Comparison of ENCODE assay signal across 12 cellular contexts in the genomic region with DNA sequence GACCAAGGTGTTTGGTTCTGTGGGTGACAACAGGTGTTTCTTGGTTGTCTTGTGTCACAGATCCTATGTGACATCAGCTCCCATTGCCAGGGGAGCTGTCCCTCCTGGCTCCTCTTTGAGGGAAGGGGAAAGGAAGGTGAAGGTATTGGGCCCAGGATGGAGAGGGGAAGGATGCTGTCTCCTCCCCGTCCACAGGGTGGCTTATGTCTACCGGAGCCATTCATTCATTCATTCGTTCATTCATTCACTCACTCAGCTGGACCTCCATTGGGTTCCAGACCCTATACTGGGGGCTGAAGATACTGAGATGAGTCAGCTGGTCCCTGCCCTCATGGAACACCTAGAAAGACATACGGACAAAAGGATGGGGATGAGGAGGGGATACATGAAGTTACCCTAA. TPM values are rescaled to one million over a fixed set of nuclear protein-coding genes. Genes with fewer than 3 reads are reported as not detected.
DNase-seq lines count a peak whose midpoint lies in the region; ATAC-seq and TF ChIP-seq lines count a peak whose summit lies in the region.
"Had no signal": no experiment of that assay in that cellular context is flagged by ENCODE, and none has a peak within 500 bp of the region (broad histone marks: within the 10 kb centered on the region; RNA-seq: fewer than 3 reads in every experiment).

No MANE protein-coding gene starts in this region.

- no TSS peak for BruUV-seq in Calu3 (replicated peaks; lab: Mats Ljungman, UMichigan)

- no peaks in the 10 kb centered on the region for H3K79me2 ChIP-seq in osteoblast (ENCODE audit: insufficient read depth, low read length)

- in situ Hi-C loops in HAP-1 (cut with MboI; ENCODE audit: low sequenced_read_pairs) = no loop called here

- no peaks in the 10 kb centered on the region for H3K36me3 ChIP-seq in HEK293 (ENCODE audit: control insufficient read depth in 2 of 2, insufficient read depth in 1 of 2, low read length in 2 of 2)
- no peaks in the 10 kb centered on the region for H3K36me3 ChIP-seq in osteoblast (ENCODE audit: insufficient read depth, low read length)
- no peaks in the 10 kb centered on the region for H3K36me3 ChIP-seq in HAP-1 (replicated peaks)
- H3K36me3 ChIP-seq: adrenal gland had no signal

- no peak overlapping the region for H3K27ac ChIP-seq in HEK293 (ENCODE audit: extremely low read depth, low read depth, low read length)
- peak overlapping the region; percentile 95 for H3K27ac ChIP-seq in osteoblast (ENCODE audit: low read depth, low read length)

- POLR2A ChIA-PET in HEK293 (lab: Yijun Ruan, JAX) = no interaction called here

- CTCF ChIA-PET in Calu3 (lab: Charles Lee) (interaction anchor here (1.3 kb wide), 1 partner anchor 113 kb away, joined by 5 read pairs; no protein-coding TSS in a partner anchor), HEK293 (lab: Yijun Ruan, JAX) (interaction anchor here (0.6 to 2.4 kb wide), 3 partner anchors 36 to 112 kb away, joined by 3 to 9 read pairs (median 6); no protein-coding TSS in a partner anchor)

- H3K4me3 ChIP-seq in HEK293 (ENCODE audit: low read depth, low read length) (no peak overlapping the region), cardiac fibroblast (replicated peaks in 1 of 2; ENCODE audit: low read depth in 2 of 2, low read length in 2 of 2) (no peak overlapping the region), osteoblast (ENCODE audit: insufficient read depth, low read length) (no peak overlapping the region), HAP-1 (no peak overlapping the region)
- H3K4me3 ChIP-seq: adrenal gland had no signal

- H3K9me3 Mint-ChIP-seq in Calu3 (ENCODE audit: low read depth, unreplicated experiment) = no peaks in the 10 kb centered on the region
- H3K9me3 Mint-ChIP-seq: activated T-helper 17 cell treated with anti-CD3 and anti-CD28 coated beads, Interleukin-2, amount 50 U/mL, for 72 hours; immature natural killer cell; T-cell had no signal

- peak overlapping the region; percentile 81 for H3K27ac Mint-ChIP-seq in Calu3 (ENCODE audit: unreplicated experiment)
- H3K27ac Mint-ChIP-seq: immature natural killer cell, T-cell had no signal

- H3K27me3 ChIP-seq in osteoblast (ENCODE audit: insufficient read depth, low read length) = no peaks in the 10 kb centered on the region
- H3K27me3 ChIP-seq in HAP-1 (ENCODE audit: low read depth) = no peaks in the 10 kb centered on the region
- H3K27me3 ChIP-seq: adrenal gland had no signal

- H3K9me3 ChIP-seq in HEK293 (ENCODE audit: control insufficient read depth, insufficient read depth, low read depth, low read length) (no peaks in the 10 kb centered on the region), osteoblast (ENCODE audit: low read depth, low read length) (no peaks in the 10 kb centered on the region), HAP-1 (no peaks in the 10 kb centered on the region)
- H3K9me3 ChIP-seq: adrenal gland had no signal

- H2AFZ ChIP-seq in osteoblast (ENCODE audit: low read length) = no peak overlapping the region

- H3K4me1 Mint-ChIP-seq in Calu3 (ENCODE audit: low read depth, unreplicated experiment) = peaks cover 29% of the 10 kb centered on the region
- H3K4me1 Mint-ChIP-seq: T-cell had no signal

- no peak for DNase-seq in Calu3
- no peak for DNase-seq in cardiac fibroblast (ENCODE audit: low read depth in 2 of 2)
- no peak for DNase-seq in osteoblast (ENCODE audit: insufficient read length, low spot score, missing footprints)
- DNase-seq in HAP-1 (ENCODE audit: low spot score in 2 of 2) = no peak
- DNase-seq in superior temporal gyrus (ENCODE audit: extremely low spot score) = no peak
- DNase-seq: immature natural killer cell, NCI-H1092 treated with DMSO at 0.1 percent for 48 hours, T-cell had no signal

- intact Hi-C loops in Calu3 (cut with micrococcal nuclease; ENCODE audit: unreplicated experiment) = no loop called here

- no peaks in the 10 kb centered on the region for H4K20me1 ChIP-seq in osteoblast (ENCODE audit: insufficient read depth, low read length)

- no peaks in the 10 kb centered on the region for H3K27me3 Mint-ChIP-seq in Calu3 (ENCODE audit: unreplicated experiment)

- no peak overlapping the region for H3K4me3 Mint-ChIP-seq in Calu3 (ENCODE audit: low read depth, unreplicated experiment)
- H3K4me3 Mint-ChIP-seq: activated T-helper 17 cell treated with anti-CD3 and anti-CD28 coated beads, Interleukin-2, amount 50 U/mL, for 72 hours; immature natural killer cell; T-cell had no signal

- H3K36me3 Mint-ChIP-seq in Calu3 (ENCODE audit: insufficient read depth, unreplicated experiment) = peaks cover 6% of the 10 kb centered on the region
- H3K36me3 Mint-ChIP-seq: immature natural killer cell, T-cell had no signal

- ATAC-seq in HG03039 (IDR thresholded peaks at IDR 0.05; ENCODE audit: unreplicated experiment) = no peak
- ATAC-seq: T-cell had no signal

- H3K4me1 ChIP-seq in HEK293 (ENCODE audit: control insufficient read depth, insufficient read depth, low read length) = peaks cover 5% of the 10 kb centered on the region
- H3K4me1 ChIP-seq in osteoblast (ENCODE audit: insufficient read depth, low read length) = peaks cover 48% of the 10 kb centered on the region
- no peaks in the 10 kb centered on the region for H3K4me1 ChIP-seq in HAP-1

- H3K4me2 ChIP-seq in osteoblast (ENCODE audit: insufficient read depth, low read length) = no peak overlapping the region

- TF ChIP-seq CTCF in Calu3 (IDR thresholded peaks at IDR 0.05; ENCODE audit: unreplicated experiment) (no peak), HEK293 (tag by site-specific recombination; IDR thresholded peaks at IDR 0.05) (no peak), cardiac fibroblast (IDR thresholded peaks at IDR 0.05; ENCODE audit: low read depth, low read length) (peak; percentile 3), osteoblast (IDR thresholded peaks at IDR 0.05; ENCODE audit: extremely low read depth, low read depth, low read length) (peak; percentile 5)

TF ChIP-seq in HEK293, 187 proteins besides CTCF, POLR2A, EP300 and RAD21:
- TF ChIP-seq SCRT2 (tag by site-specific recombination; IDR thresholded peaks at IDR 0.05) (peak; percentile 85), KLF1 (tag by site-specific recombination; IDR thresholded peaks at IDR 0.05) (no peak), ZNF416 (tag by site-specific recombination; IDR thresholded peaks at IDR 0.05) (no peak), GLI4 (tag by site-specific recombination; IDR thresholded peaks at IDR 0.05) (no peak), ZNF341 (tag by site-specific recombination; IDR thresholded peaks at IDR 0.05; ENCODE audit: low read depth) (no peak), ZNF221 (tag by site-specific recombination; IDR thresholded peaks at IDR 0.05; ENCODE audit: borderline replicate concordance) (no peak), YY2 (tag by site-specific recombination; IDR thresholded peaks at IDR 0.05) (no peak), ZNF561 (tag by site-specific recombination; IDR thresholded peaks at IDR 0.05; ENCODE audit: borderline replicate concordance) (no peak)

RNA-seq across cellular contexts. Expression of a gene that starts 38.9 kb away (rescaled TPM):
- total RNA-seq in Calu3 (2022) = 15.6 and 19.3 TPM in 2 replicates
- 8.7 and 14.7 TPM in 2 replicates for total RNA-seq in osteoblast

Comparison
In these comparisons a context has a peak if more than half of its experiments do, and no peak if none do; other contexts are left out.
1. CTCF ChIP-seq: peak in cardiac fibroblast (single experiment) and osteoblast (single experiment); none in Calu3 (single experiment) and HEK293 (single experiment).